Comparison of ENCODE assay signal across 19 cellular contexts in the genomic region with DNA sequence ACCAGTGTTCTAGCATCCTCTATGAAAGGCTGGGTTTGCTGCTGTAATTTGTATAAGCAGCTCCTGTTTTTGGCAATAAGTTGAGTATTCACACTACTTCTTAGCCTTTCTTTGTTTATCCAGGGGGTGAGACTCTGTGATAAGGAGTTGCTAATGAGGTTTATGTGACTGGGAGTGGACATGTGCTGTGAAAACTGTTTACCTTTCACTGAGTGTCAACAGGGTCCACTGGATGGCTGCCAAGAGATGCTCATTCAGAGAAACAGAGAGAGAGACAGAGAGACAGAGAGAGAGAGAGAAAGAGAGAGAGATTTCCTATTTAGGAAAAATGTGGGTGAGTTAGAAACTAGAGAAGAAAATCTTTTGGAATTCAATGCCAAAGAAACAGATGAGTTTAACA.
"Had no signal": no experiment of that assay in that cellular context is flagged by ENCODE, and none has a peak within 500 bp of the region (broad histone marks: within the 10 kb centered on the region; RNA-seq: fewer than 3 reads in every experiment).

No MANE protein-coding gene starts in this region.

- H3K4me3 ChIP-seq: breast epithelium, coronary artery, lower lobe of right lung, upper lobe of left lung had no signal

- H3K27ac ChIP-seq: breast epithelium, coronary artery, epithelial cell of prostate, lower lobe of right lung, upper lobe of left lung had no signal

- H3K4me1 ChIP-seq: breast epithelium, lower lobe of right lung, upper lobe of left lung had no signal

- H3K4me3 Mint-ChIP-seq: activated B cell treated with CpG ODN at 0.5 μM for 24 hours; activated CD4-positive, alpha-beta T cell treated with anti-CD3 and anti-CD28 coated beads for 36 hours; activated naive CD8-positive, alpha-beta T cell treated with anti-CD3 and anti-CD28 coated beads for 36 hours; natural killer cell treated with Interleukin-12 subunit alpha and Interleukin-12 subunit beta and Interleukin-15 and Interleukin-18, amount 100 ng/mL, for 72 hours had no signal

- FAIRE-seq: kidney had no signal

- H3K4me1 Mint-ChIP-seq: activated B cell treated with CpG ODN at 0.5 μM for 24 hours; activated CD4-positive, alpha-beta T cell treated with anti-CD3 and anti-CD28 coated beads for 36 hours; activated naive CD8-positive, alpha-beta T cell treated with anti-CD3 and anti-CD28 coated beads for 36 hours had no signal

- H3K36me3 Mint-ChIP-seq: activated naive CD8-positive, alpha-beta T cell treated with anti-CD3 and anti-CD28 coated beads for 36 hours had no signal

- H3K27me3 Mint-ChIP-seq: progenitor cell of endocrine pancreas had no signal

- H3K27ac Mint-ChIP-seq: activated B cell treated with CpG ODN at 0.5 μM for 24 hours; activated CD4-positive, alpha-beta T cell treated with anti-CD3 and anti-CD28 coated beads for 36 hours; activated naive CD8-positive, alpha-beta T cell treated with anti-CD3 and anti-CD28 coated beads for 36 hours; natural killer cell treated with Interleukin-12 subunit alpha and Interleukin-12 subunit beta and Interleukin-15 and Interleukin-18, amount 100 ng/mL, for 72 hours; progenitor cell of endocrine pancreas had no signal

- H3K27me3 ChIP-seq: breast epithelium, upper lobe of left lung had no signal

- H3K36me3 ChIP-seq: breast epithelium, lower lobe of right lung, upper lobe of left lung had no signal

- DNase-seq: activated B cell treated with CpG ODN at 0.5 μM for 24 hours; activated CD4-positive, alpha-beta T cell treated with anti-CD3 and anti-CD28 coated beads for 36 hours; activated CD4-positive, alpha-beta T cell treated with anti-CD3 and anti-CD28 coated beads, Interleukin-2, amount 50 U/mL, for 4 hours; activated naive CD4-positive, alpha-beta T cell treated with Interleukin-2 at 50 U/mL for 16 hours; activated naive CD8-positive, alpha-beta T cell treated with anti-CD3 and anti-CD28 coated beads for 36 hours; activated T-cell treated with anti-CD3 and anti-CD28 coated beads, Interleukin-2, amount 50 U/mL, for 48 hours; kidney; lower lobe of right lung; retina; stimulated activated CD4-positive, alpha-beta T cell treated with anti-CD3 and anti-CD28 coated beads, Interleukin-4, amount 100 ng/mL, for 24 hours; stimulated activated naive CD4-positive, alpha-beta T cell treated with Interleukin-2 at 50 U/mL for 16 hours; T1000; upper lobe of left lung had no signal

- ATAC-seq: activated CD4-positive, alpha-beta T cell treated with anti-CD3 and anti-CD28 coated beads for 36 hours; left lobe of liver; lower lobe of right lung; natural killer cell treated with Interleukin-12 subunit alpha and Interleukin-12 subunit beta and Interleukin-15 and Interleukin-18, amount 100 ng/mL, for 72 hours had no signal

- H3K9me3 ChIP-seq: lower lobe of right lung had no signal
